15 cellular contexts compared by ENCODE assay signal in genomic region chr4:102546635-102547034, GRCh38. TPM values are rescaled to one million over a fixed set of nuclear protein-coding genes. Genes with fewer than 3 reads are reported as not detected.
DNase-seq lines count a peak whose midpoint lies in the region; ATAC-seq, FAIRE-seq and TF ChIP-seq lines count a peak whose summit lies in the region.
"Had no signal": no experiment of that assay in that cellular context is flagged by ENCODE, and none has a peak within 500 bp of the region (broad histone marks: within the 10 kb centered on the region; RNA-seq: fewer than 3 reads in every experiment).

No MANE protein-coding gene starts in this region.

- no peak for TF ChIP-seq POLR2A in GM12878 (IDR thresholded peaks at IDR 0.05; ENCODE audit: low read depth, low read length)

- CTCF ChIA-PET in GM10248 (lab: Yijun Ruan, JAX) (interaction anchor here (0.7 to 6.8 kb wide), 9 partner anchors 9 to 99 kb away, joined by 3 to 40 read pairs (median 4); partner anchors contain the start of gene NFKB1), GM12878 (lab: Yijun Ruan, JAX) (interaction anchor here (0.8 to 4.2 kb wide), 17 partner anchors 9 to 497 kb away, joined by 3 to 25 read pairs (median 4); partner anchors contain the start of gene SLC39A8)

- no peaks in the 10 kb centered on the region for H3K27me3 ChIP-seq in GM12878 (replicated peaks in 1 of 2; ENCODE audit: control insufficient read depth in 2 of 2, insufficient read depth in 2 of 2, low read length in 1 of 2)
- H3K27me3 ChIP-seq: hepatocyte, upper lobe of right lung had no signal

- peaks cover 50% of the 10 kb centered on the region for H3K79me2 ChIP-seq in GM12878 (ENCODE audit: control insufficient read depth, insufficient read depth, low read length)
- H3K79me2 ChIP-seq: hepatocyte had no signal

- in situ Hi-C loops in GM12878 (cut with MboI), result no loop called here

- no peak overlapping the region for H3K4me3 ChIP-seq in GM12878
- H3K4me3 ChIP-seq: hepatocyte, upper lobe of right lung had no signal

- peak; percentile 39 for ATAC-seq in GM19467 (IDR thresholded peaks at IDR 0.05; ENCODE audit: unreplicated experiment)
- ATAC-seq in HG03097 (IDR thresholded peaks at IDR 0.05; ENCODE audit: low FRiP score, unreplicated experiment), result peak; percentile 33
- ATAC-seq in GM12878, result peak; percentile 73
- ATAC-seq: upper lobe of right lung had no signal

- peak overlapping the region; percentile 30 for H3K27ac ChIP-seq in GM12878 (ENCODE audit: control insufficient read depth, insufficient read depth)
- H3K27ac ChIP-seq: upper lobe of right lung had no signal

- intact Hi-C loops in GM12878 (cut with micrococcal nuclease; ENCODE audit: unreplicated experiment), result loop anchor here (1.0 kb wide), 1 partner anchor 18 kb away; no protein-coding TSS in a partner anchor

- H2AFZ ChIP-seq in GM12878 (ENCODE audit: control insufficient read depth, low read depth, low read length), result no peak overlapping the region
- H2AFZ ChIP-seq: hepatocyte had no signal

- BruUV-seq in GM12878 (replicated peaks; lab: Mats Ljungman, UMichigan), result TSS peak; percentile 1

- SMC1A ChIA-PET in GM12878 (lab: Charles Lee; ENCODE audit: uncharacterized antibody, unreplicated experiment), result interaction anchor here (0.6 to 9.5 kb wide), 19 partner anchors 9 to 81 kb away, joined by 3 to 81 read pairs (median 6); no protein-coding TSS in a partner anchor

- POLR2A ChIA-PET in GM10248 (lab: Yijun Ruan, JAX) (no interaction called here), GM12878 (lab: Charles Lee) (interaction anchor here (0.6 to 5.0 kb wide), 8 partner anchors 9 to 209 kb away, joined by 3 to 52 read pairs (median 4); no protein-coding TSS in a partner anchor)

- TF ChIP-seq EP300 in GM12878 (IDR thresholded peaks at IDR 0.05; ENCODE audit: borderline replicate concordance in 1 of 2, control insufficient read depth in 1 of 2, low read depth in 2 of 2, low read length in 2 of 2), result peak in 1 of 2 experiments; percentile 57; a peak in 2 of 4 replicates

- TF ChIP-seq CTCF in GM10248 (IDR thresholded peaks at IDR 0.05; ENCODE audit: control extremely low read depth, extremely low read depth, low read depth, missing control alignments) (no peak), GM12878 (IDR thresholded peaks at IDR 0.05 in 2 of 3, conservative IDR thresholded peaks at IDR 0.05 in 1 of 3; ENCODE audit: control insufficient read depth in 2 of 3, extremely low read depth in 1 of 3, insufficient read depth in 1 of 3, low read depth in 3 of 3, low read length in 3 of 3) (no peak)

- no peaks in the 10 kb centered on the region for H4K20me1 ChIP-seq in GM12878 (ENCODE audit: control insufficient read depth, insufficient read depth)

- H3K4me1 ChIP-seq in GM12878 (ENCODE audit: control insufficient read depth, insufficient read depth, low read length), result peaks cover 46% of the 10 kb centered on the region
- H3K4me1 ChIP-seq: upper lobe of right lung had no signal

- TF ChIP-seq RAD21 in GM12878 (IDR thresholded peaks at IDR 0.05; ENCODE audit: insufficient read depth, low read depth, low read length), result no peak

- RAD21 ChIA-PET in GM12878 (lab: Charles Lee; ENCODE audit: unreplicated experiment), result interaction anchor here (0.7 to 2.2 kb wide), 20 partner anchors 10 to 281 kb away, joined by 3 to 20 read pairs (median 4); partner anchors contain the start of genes SLC39A8 and UBE2D3

- H3K9ac ChIP-seq in GM12878 (ENCODE audit: control insufficient read depth, insufficient read depth, low read length), result no peak overlapping the region

- no peaks in the 10 kb centered on the region; the same call in 2 of the 3 replicates for H3K9me3 ChIP-seq in GM12878 (replicated peaks; ENCODE audit: control insufficient read depth, insufficient read depth, low read length)
- H3K9me3 ChIP-seq: upper lobe of right lung had no signal

- peaks cover 10 to 24% of the 10 kb centered on the region in 2 experiments for H3K36me3 ChIP-seq in GM12878 (ENCODE audit: control insufficient read depth in 2 of 2, insufficient read depth in 2 of 2, low read length in 1 of 2)

- no peak overlapping the region; the same call in 1 of the 2 replicates for H3K4me2 ChIP-seq in GM12878 (ENCODE audit: control insufficient read depth, insufficient read depth)
- H3K4me2 ChIP-seq: hepatocyte had no signal

- DNase-seq in GM10248 (ENCODE audit: extremely low spot score) (peak; percentile 13), GM12878 (ENCODE audit: low read depth, low spot score) (peak; percentile 65), hippocampal formation (lab: John Stamatoyannopoulos, UW) (no peak), SIG-M5 (lab: John Stamatoyannopoulos, UW) (no peak), T-helper 1 cell (no peak), NCI-H187 treated with DMSO at 0.1 percent for 48 hours (lab: John Stamatoyannopoulos, UW) (no peak)
- DNase-seq: AML-193, HFFc6, IMR-90, mammary epithelial cell, upper lobe of right lung had no signal

- no peak for FAIRE-seq in GM12878 (lab: Jason Lieb, UNC)
- FAIRE-seq: bronchial epithelial cell had no signal

TF ChIP-seq in GM12878, 131 proteins besides CTCF, POLR2A, EP300 and RAD21 (continues in another document):
- peak; percentile 5; the same call in 1 of the 2 replicates for TF ChIP-seq TBL1XR1 (IDR thresholded peaks at IDR 0.05; ENCODE audit: low read depth, low read length)
- TF ChIP-seq ESRRA (IDR thresholded peaks at IDR 0.05; ENCODE audit: low read length), result no peak
- no peak for TF ChIP-seq SRF (IDR thresholded peaks at IDR 0.05; ENCODE audit: low read depth in 2 of 2, low read length in 2 of 2)
- no peak for TF ChIP-seq YY1 (IDR thresholded peaks at IDR 0.05; ENCODE audit: low read depth, low read length)
- TF ChIP-seq, protein P1, sequence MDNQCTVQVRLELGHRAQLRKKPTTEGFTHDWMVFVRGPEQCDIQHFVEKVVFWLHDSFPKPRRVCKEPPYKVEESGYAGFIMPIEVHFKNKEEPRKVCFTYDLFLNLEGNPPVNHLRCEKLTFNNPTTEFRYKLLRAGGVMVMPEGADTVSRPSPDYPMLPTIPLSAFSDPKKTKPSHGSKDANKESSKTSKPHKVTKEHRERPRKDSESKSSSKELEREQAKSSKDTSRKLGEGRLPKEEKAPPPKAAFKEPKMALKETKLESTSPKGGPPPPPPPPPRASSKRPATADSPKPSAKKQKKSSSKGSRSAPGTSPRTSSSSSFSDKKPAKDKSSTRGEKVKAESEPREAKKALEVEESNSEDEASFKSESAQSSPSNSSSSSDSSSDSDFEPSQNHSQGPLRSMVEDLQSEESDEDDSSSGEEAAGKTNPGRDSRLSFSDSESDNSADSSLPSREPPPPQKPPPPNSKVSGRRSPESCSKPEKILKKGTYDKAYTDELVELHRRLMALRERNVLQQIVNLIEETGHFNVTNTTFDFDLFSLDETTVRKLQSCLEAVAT (IDR thresholded peaks at IDR 0.05), result no peak
- no peak for TF ChIP-seq ZNF622 (IDR thresholded peaks at IDR 0.05)
- no peak for TF ChIP-seq CHD4 (IDR thresholded peaks at IDR 0.05)
- no peak for TF ChIP-seq CBX3 (IDR thresholded peaks at IDR 0.05; ENCODE audit: borderline replicate concordance, low read depth)
- TF ChIP-seq MXI1 (IDR thresholded peaks at IDR 0.05; ENCODE audit: low read depth, low read length), result no peak
- no peak for TF ChIP-seq CEBPZ (IDR thresholded peaks at IDR 0.05; ENCODE audit: low read depth, low read length)

RNA-seq across cellular contexts. Expression of gene NFKB1, which starts 45.5 kb away (rescaled TPM):
- total RNA-seq in GM12878 (2013; cell fraction: nucleolus; rRNA removed), result 92.3 and 97.9 TPM in 2 replicates
- total RNA-seq in GM12878 (2014; rRNA removed), result 51.0 and 53.0 TPM in 2 replicates
- total RNA-seq in GM12878 (2014; rRNA removed; fragmentation: Illumina TruSeq; extraction: Trizol), result 67.4 and 68.6 TPM in 2 replicates
- total RNA-seq in GM12878 (2021), result 106 and 110 TPM in 2 replicates
- 43.4 TPM for polyA plus RNA-seq in GM12878 (2011; ENCODE audit: low read depth)
- polyA plus RNA-seq in GM12878 (2011; rRNA removed), result 67.0 and 69.7 TPM in 2 replicates
- 66.5 and 76.6 TPM in 2 replicates for polyA plus RNA-seq in GM12878 (2011; cell fraction: cytosol; rRNA removed)
- polyA plus RNA-seq in GM12878 (2011; cell fraction: nucleus; rRNA removed), result 68.3 and 72.4 TPM in 2 replicates
- polyA plus RNA-seq in GM12878 (2012), result 46.4 and 59.8 TPM in 2 replicates
- 82.1 and 85.3 TPM in 2 replicates for polyA plus RNA-seq in GM12878 (2014; fragmentation: Illumina TruSeq; extraction: Trizol)
- polyA plus RNA-seq in GM12878 (2014; fragmentation: Nextera tagmentation; extraction: Ambion mirVana), result 10 to 100 TPM; 20.8 to 32.7 TPM
- 61.6 and 62.3 TPM in 2 replicates for polyA plus RNA-seq in GM12878 (2014; rRNA removed)
- 1 to 10 TPM; 8.7 to 9.0 TPM for polyA plus RNA-seq in GM12878 (2016; fragmentation: Nextera tagmentation; extraction: Ambion mirVana)
- polyA minus RNA-seq in GM12878 (2011; rRNA and poly(A)+ RNA removed), result 104 and 111 TPM in 2 replicates
- 35.4 and 41.8 TPM in 2 replicates for polyA minus RNA-seq in GM12878 (2011; cell fraction: cytosol; rRNA and poly(A)+ RNA removed)
- polyA minus RNA-seq in GM12878 (2011; cell fraction: nucleus; rRNA and poly(A)+ RNA removed), result 42.3 and 64.8 TPM in 2 replicates

Comparison
In these comparisons a context has a peak if more than half of its experiments do, and no peak if none do; other contexts are left out.
1. DNase-seq: peak in GM10248 (single experiment) and GM12878 (single experiment); none in hippocampal formation (0 of 2), SIG-M5 (single experiment), T-helper 1 cell (0 of 5) and NCI-H187 treated with DMSO at 0.1 percent for 48 hours (single experiment).
2. Peak in every context shown above with its lines, with median percentiles within 50 percentile points of each other: ATAC-seq.